ENCODE assay signal across 8 cellular contexts in genomic region chr7:92833766-92834605, GRCh38. TPM values are rescaled to one million over a fixed set of nuclear protein-coding genes. Genes with fewer than 3 reads are reported as not detected.
DNase-seq lines count a peak whose midpoint lies in the region; ATAC-seq and TF ChIP-seq lines count a peak whose summit lies in the region.

No MANE protein-coding gene starts in this region.

- DNase-seq in NCI-H2107 treated with DMSO at 0.1 percent for 48 hours (lab: John Stamatoyannopoulos, UW; ENCODE audit: unreplicated experiment) = peak; percentile 77
- no peak for DNase-seq in NCI-H2107 (lab: John Stamatoyannopoulos, UW)
- peak; percentile 53 for DNase-seq in HEK293T (ENCODE audit: extremely low spot score)
- DNase-seq in MV-4-11 (lab: John Stamatoyannopoulos, UW) = peak; percentile 74
- peak; percentile 55 for DNase-seq in activated CD4-positive, CD25-positive, alpha-beta regulatory T cell treated with anti-CD3 and anti-CD28 coated beads, Interleukin-2, amount 50 U/mL, for 16 hours (ENCODE audit: low read depth, low spot score)
- peak; percentile 41 to 47 for DNase-seq in central memory CD8-positive, alpha-beta T cell (ENCODE audit: low spot score in 2 of 2)
- no peak for DNase-seq in kidney epithelial cell (ENCODE audit: low read depth)
- peak in 3 of 4 experiments; percentile 71 to 81 (median 80) for DNase-seq in stimulated activated CD4-positive, alpha-beta T cell treated with anti-CD3 and anti-CD28 coated beads, Interleukin-1b, Interleukin-23, amount 100 ng/mL, for 24 hours (ENCODE audit: low read depth in 4 of 4, low spot score in 1 of 4)

- POLR2A ChIA-PET in HEK293T (lab: Yijun Ruan, JAX) = no interaction called here

- H3K27me3 Mint-ChIP-seq in central memory CD8-positive, alpha-beta T cell = no peaks in the 10 kb centered on the region

- H3K9me3 Mint-ChIP-seq in central memory CD8-positive, alpha-beta T cell = no peaks in the 10 kb centered on the region

- peak; percentile 27 for ATAC-seq in central memory CD8-positive, alpha-beta T cell (replicated peaks; ENCODE audit: extremely low read depth, poor library complexity, severe bottlenecking)

- H3K4me3 ChIP-seq in kidney epithelial cell (ENCODE audit: low read depth, low read length) = peak overlapping the region; percentile 76

- no peaks in the 10 kb centered on the region for H3K27me3 ChIP-seq in kidney epithelial cell (ENCODE audit: control insufficient read depth, insufficient read depth, low read length)

- CTCF ChIA-PET in HEK293T (lab: Yijun Ruan, JAX) = interaction anchor here (0.6 kb wide), 1 partner anchor 145 kb away, joined by 5 read pairs; no protein-coding TSS in a partner anchor

- peak overlapping the region; percentile 89 for H3K4me3 Mint-ChIP-seq in central memory CD8-positive, alpha-beta T cell

- TF ChIP-seq CTCF in kidney epithelial cell (IDR thresholded peaks at IDR 0.05; ENCODE audit: insufficient read depth, low read length, poor library complexity, severe bottlenecking) = peak; percentile 40

- H3K36me3 Mint-ChIP-seq in central memory CD8-positive, alpha-beta T cell (ENCODE audit: insufficient read depth) = peaks cover 22% of the 10 kb centered on the region

- peak overlapping the region; percentile 93 for H3K27ac Mint-ChIP-seq in central memory CD8-positive, alpha-beta T cell (ENCODE audit: low read depth)

- no peaks in the 10 kb centered on the region for H3K36me3 ChIP-seq in kidney epithelial cell (ENCODE audit: control insufficient read depth, insufficient read depth, low read length)

- H3K4me1 Mint-ChIP-seq in central memory CD8-positive, alpha-beta T cell = peaks cover 45% of the 10 kb centered on the region

TF ChIP-seq in HEK293T, 16 proteins besides CTCF, POLR2A, EP300 and RAD21:
- no peak for TF ChIP-seq ARNT (IDR thresholded peaks at IDR 0.05)
- TF ChIP-seq ZNF384 (IDR thresholded peaks at IDR 0.05) = no peak
- TF ChIP-seq ELF4 (IDR thresholded peaks at IDR 0.05) = no peak
- TF ChIP-seq PKNOX1 (IDR thresholded peaks at IDR 0.05) = peak; percentile 89
- no peak for TF ChIP-seq FOXK2 (IDR thresholded peaks at IDR 0.05)
- no peak for TF ChIP-seq BHLHE40 (IDR thresholded peaks at IDR 0.05; ENCODE audit: borderline replicate concordance)
- no peak for TF ChIP-seq FOXA1 (IDR thresholded peaks at IDR 0.05)
- no peak for TF ChIP-seq TARDBP (IDR thresholded peaks at IDR 0.05)
- TF ChIP-seq L3MBTL2 (conservative IDR thresholded peaks at IDR 0.05) = peak; percentile 70
- no peak for TF ChIP-seq SP1 (IDR thresholded peaks at IDR 0.05)
- no peak for TF ChIP-seq HDGF (IDR thresholded peaks at IDR 0.05; ENCODE audit: borderline replicate concordance)
- no peak for TF ChIP-seq LEF1 (IDR thresholded peaks at IDR 0.05; ENCODE audit: borderline replicate concordance)
- TF ChIP-seq SUZ12 (IDR thresholded peaks at IDR 0.05) = no peak
- no peak for TF ChIP-seq NFRKB (IDR thresholded peaks at IDR 0.05)
- 0 out of 2 replicates have a peak, but pooled peaks have one; percentile 10 for TF ChIP-seq CTBP1 (IDR thresholded peaks at IDR 0.05; ENCODE audit: borderline replicate concordance)
- no peak for TF ChIP-seq FOXM1 (IDR thresholded peaks at IDR 0.05; ENCODE audit: borderline replicate concordance)

RNA-seq across cellular contexts. Expression of gene CDK6, which starts 2.4 kb away (rescaled TPM):
- total RNA-seq in kidney epithelial cell = 89.7 and 91.0 TPM in 2 replicates

Comparison
In these comparisons a context has a peak if more than half of its experiments do, and no peak if none do; other contexts are left out.
1. DNase-seq: peak in NCI-H2107 treated with DMSO at 0.1 percent for 48 hours (single experiment), HEK293T (single experiment), MV-4-11 (single experiment), activated CD4-positive, CD25-positive, alpha-beta regulatory T cell treated with anti-CD3 and anti-CD28 coated beads, Interleukin-2, amount 50 U/mL, for 16 hours (single experiment), central memory CD8-positive, alpha-beta T cell (2 of 2) and stimulated activated CD4-positive, alpha-beta T cell treated with anti-CD3 and anti-CD28 coated beads, Interleukin-1b, Interleukin-23, amount 100 ng/mL, for 24 hours (3 of 4); none in NCI-H2107 (single experiment) and kidney epithelial cell (single experiment).